In genomic region chr7:44066494-44067063, GRCh38 we compare ENCODE assay signal across 1 cellular context.
TF ChIP-seq lines count a peak whose summit lies in the region.

No MANE protein-coding gene starts in this region.

TF ChIP-seq in HepG2, 621 proteins besides CTCF, POLR2A, EP300 and RAD21:
- TF ChIP-seq ZNF207 (IDR thresholded peaks at IDR 0.05; ENCODE audit: borderline replicate concordance) (no peak), MED8 (CRISPR knock-in tag; IDR thresholded peaks at IDR 0.05; ENCODE audit: insufficient replicate concordance) (no peak), RBM22 (optimal IDR thresholded peaks at IDR 0.05; ENCODE audit: low read length) (peak; percentile 26), ZNF30 (CRISPR knock-in tag; IDR thresholded peaks at IDR 0.05) (no peak), ZNF510 (CRISPR knock-in tag; IDR thresholded peaks at IDR 0.05; ENCODE audit: low read depth) (no peak), NRL (CRISPR knock-in tag; IDR thresholded peaks at IDR 0.05; ENCODE audit: borderline replicate concordance) (0 out of 2 replicates have a peak, but pooled peaks have one; percentile 47), GFI1 (CRISPR knock-in tag; IDR thresholded peaks at IDR 0.05; ENCODE audit: borderline replicate concordance) (no peak), NPAS2 (CRISPR knock-in tag; IDR thresholded peaks at IDR 0.05; ENCODE audit: borderline replicate concordance) (no peak), AGO1 (IDR thresholded peaks at IDR 0.05; ENCODE audit: low read depth, low read length, poor library complexity, severe bottlenecking) (peak; percentile 52), ZBTB46 (CRISPR knock-in tag; IDR thresholded peaks at IDR 0.05; ENCODE audit: borderline replicate concordance) (no peak), UBTF (CRISPR knock-in tag; IDR thresholded peaks at IDR 0.05) (no peak), AKAP8 (CRISPR knock-in tag; IDR thresholded peaks at IDR 0.05) (peak; percentile 71; the same call in 1 of the 2 replicates), NCOR1 (IDR thresholded peaks at IDR 0.05; ENCODE audit: borderline replicate concordance, low read length) (no peak), DZIP1 (CRISPR knock-in tag; IDR thresholded peaks at IDR 0.05) (peak; percentile 52; the same call in 1 of the 2 replicates), ZSCAN31 (CRISPR knock-in tag; IDR thresholded peaks at IDR 0.05; ENCODE audit: low read depth) (no peak), STAT5B (CRISPR knock-in tag; IDR thresholded peaks at IDR 0.05) (no peak)
